ENCODE assay signal across 1 cellular context in the genomic region with DNA sequence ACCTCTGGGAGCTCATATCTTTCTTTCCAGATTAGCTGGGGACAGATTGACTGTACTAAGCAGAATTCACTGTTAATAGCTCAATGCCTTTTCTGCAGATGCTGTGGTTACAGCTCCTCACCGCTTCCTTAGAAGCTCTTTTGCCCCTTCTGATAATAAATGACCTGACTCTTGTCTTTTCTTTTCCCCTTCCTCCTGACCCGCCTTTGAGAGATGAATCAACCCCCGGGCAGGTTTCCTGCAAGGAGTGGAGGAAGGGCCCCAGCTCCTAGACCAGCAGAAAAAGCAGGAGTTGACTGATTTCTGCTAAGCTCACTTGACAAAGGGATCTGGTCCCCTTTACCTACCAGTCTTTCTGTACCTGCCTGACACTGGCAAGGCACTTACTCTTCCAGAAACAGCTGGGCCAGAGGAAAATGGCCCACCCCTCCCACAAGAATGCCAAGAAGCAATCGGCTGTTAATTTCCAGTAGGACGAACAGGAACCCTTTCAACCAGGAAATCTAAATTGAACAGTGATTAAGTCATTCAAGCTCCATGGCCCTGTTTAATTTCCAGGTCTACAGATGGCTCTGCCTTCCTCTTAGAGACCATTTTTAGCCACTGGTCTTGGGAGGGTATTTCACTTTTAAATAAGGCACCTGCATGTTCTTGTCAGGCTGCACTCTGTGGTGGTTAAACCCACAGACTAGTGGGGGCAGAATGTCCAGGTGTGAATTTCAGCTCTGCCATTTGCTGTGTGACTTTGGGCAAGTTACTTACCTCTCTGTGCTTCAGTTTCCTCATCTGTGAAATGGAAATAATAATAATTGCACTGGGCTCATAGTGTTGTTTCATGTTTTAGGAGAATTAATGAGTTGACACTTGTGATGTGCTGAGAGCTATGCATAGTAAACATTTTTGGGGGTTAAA.
TF ChIP-seq lines count a peak whose summit lies in the region.

No MANE protein-coding gene starts in this region.

TF ChIP-seq in IMR-90, 13 proteins besides CTCF, POLR2A, EP300 and RAD21 (continued from another document):
- TF ChIP-seq, protein P1, sequence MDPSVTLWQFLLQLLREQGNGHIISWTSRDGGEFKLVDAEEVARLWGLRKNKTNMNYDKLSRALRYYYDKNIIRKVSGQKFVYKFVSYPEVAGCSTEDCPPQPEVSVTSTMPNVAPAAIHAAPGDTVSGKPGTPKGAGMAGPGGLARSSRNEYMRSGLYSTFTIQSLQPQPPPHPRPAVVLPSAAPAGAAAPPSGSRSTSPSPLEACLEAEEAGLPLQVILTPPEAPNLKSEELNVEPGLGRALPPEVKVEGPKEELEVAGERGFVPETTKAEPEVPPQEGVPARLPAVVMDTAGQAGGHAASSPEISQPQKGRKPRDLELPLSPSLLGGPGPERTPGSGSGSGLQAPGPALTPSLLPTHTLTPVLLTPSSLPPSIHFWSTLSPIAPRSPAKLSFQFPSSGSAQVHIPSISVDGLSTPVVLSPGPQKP (IDR thresholded peaks at IDR 0.05; ENCODE audit: borderline replicate concordance, low read depth, low read length) = no peak
- TF ChIP-seq RFX5 (IDR thresholded peaks at IDR 0.05; ENCODE audit: low read depth, low read length) (no peak), FOS (IDR thresholded peaks at IDR 0.05; ENCODE audit: low read depth, low read length) (no peak), NFE2L2 (IDR thresholded peaks at IDR 0.05; ENCODE audit: low read depth, low read length) (no peak), MAFK (IDR thresholded peaks at IDR 0.05; ENCODE audit: low read depth, low read length) (no peak), RCOR1 (IDR thresholded peaks at IDR 0.05; ENCODE audit: insufficient replicate concordance, low read length) (no peak), MAZ (IDR thresholded peaks at IDR 0.05; ENCODE audit: borderline replicate concordance, low read depth, low read length) (no peak), CEBPB (IDR thresholded peaks at IDR 0.05; ENCODE audit: low read depth, low read length) (no peak)
- TF ChIP-seq, protein P2, sequence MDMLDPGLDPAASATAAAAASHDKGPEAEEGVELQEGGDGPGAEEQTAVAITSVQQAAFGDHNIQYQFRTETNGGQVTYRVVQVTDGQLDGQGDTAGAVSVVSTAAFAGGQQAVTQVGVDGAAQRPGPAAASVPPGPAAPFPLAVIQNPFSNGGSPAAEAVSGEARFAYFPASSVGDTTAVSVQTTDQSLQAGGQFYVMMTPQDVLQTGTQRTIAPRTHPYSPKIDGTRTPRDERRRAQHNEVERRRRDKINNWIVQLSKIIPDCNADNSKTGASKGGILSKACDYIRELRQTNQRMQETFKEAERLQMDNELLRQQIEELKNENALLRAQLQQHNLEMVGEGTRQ (IDR thresholded peaks at IDR 0.05; ENCODE audit: low read depth, low read length) = no peak
